In genomic region chr16:5054876-5055865, GRCh38 we compare ENCODE assay signal across 29 cellular contexts. TPM values are rescaled to one million over a fixed set of nuclear protein-coding genes. Genes with fewer than 3 reads are reported as not detected.
"Had no signal": no experiment of that assay in that cellular context is flagged by ENCODE, and none has a peak within 500 bp of the region (broad histone marks: within the 10 kb centered on the region; RNA-seq: fewer than 3 reads in every experiment).

No MANE protein-coding gene starts in this region.

- H3K27ac ChIP-seq: ascending aorta, body of pancreas, SK-N-MC had no signal

- ATAC-seq: activated naive CD8-positive, alpha-beta T cell treated with anti-CD3 and anti-CD28 coated beads, Interleukin-2, amount 50 U/mL, for 24 hours; activated T-cell treated with anti-CD3 and anti-CD28 coated beads, Interleukin-2, amount 50 U/mL, for 4 hours; body of pancreas; T-cell had no signal

- H3K4me1 ChIP-seq: ascending aorta, body of pancreas had no signal

- DNase-seq: activated B cell treated with CpG ODN at 0.5 μM for 24 hours; activated CD4-positive, alpha-beta T cell treated with anti-CD3 and anti-CD28 coated beads for 1 hour; activated CD4-positive, alpha-beta T cell treated with anti-CD3 and anti-CD28 coated beads, Interleukin-2, amount 10 ng/mL, durations not matched to agents 24 days and 14 days; activated CD4-positive, alpha-beta T cell treated with anti-CD3 and anti-CD28 coated beads, Interleukin-2, amount 50 U/mL, for 48 hours; activated CD8-positive, alpha-beta memory T cell treated with anti-CD3 and anti-CD28 coated beads, Interleukin-2, amount 10 ng/mL, durations not matched to agents 7 days and 5 days; activated effector memory CD4-positive, alpha-beta T cell treated with anti-CD3 and anti-CD28 coated beads, Interleukin-2, amount 50 U/mL, for 16 hours; activated naive CD4-positive, alpha-beta T cell treated with Interleukin-2 at 50 U/mL for 16 hours; activated naive CD8-positive, alpha-beta T cell treated with anti-CD3 and anti-CD28 coated beads, Interleukin-2, amount 50 U/mL, for 24 hours; activated T-cell treated with anti-CD3 and anti-CD28 coated beads, Interleukin-2, amount 50 U/mL, for 4 hours; amniotic stem cell; body of pancreas; MG63; MV-4-11; NCI-H1092 treated with DMSO at 0.1 percent for 48 hours; NCI-H1417 treated with DMSO at 0.1 percent for 48 hours; NCI-H187; NCI-H2081; NCI-H446; NCI-H524; NCI-H748 treated with DMSO at 0.1 percent for 48 hours; T-cell; T-helper 2 cell; T1000 had no signal

- H3K27me3 ChIP-seq: ascending aorta, body of pancreas had no signal

- H3K9me3 ChIP-seq: ascending aorta, body of pancreas, MG63 had no signal

- H3K36me3 ChIP-seq: ascending aorta, MG63 had no signal

- H3K4me3 ChIP-seq: ascending aorta, body of pancreas, MG63, SK-N-MC had no signal

RNA-seq across cellular contexts. Expression of gene C16orf89, which starts 10.6 kb away (rescaled TPM):
- total RNA-seq: activated B cell treated with CpG ODN at 0.5 μM for 24 hours; activated CD4-positive, alpha-beta T cell treated with anti-CD3 and anti-CD28 coated beads, Interleukin-2, amount 10 ng/mL, durations not matched to agents 24 days and 14 days; activated CD8-positive, alpha-beta memory T cell treated with anti-CD3 and anti-CD28 coated beads, Interleukin-2, amount 10 ng/mL, durations not matched to agents 7 days and 5 days; activated naive CD4-positive, alpha-beta T cell treated with anti-CD3 and anti-CD28 coated beads, Interleukin-2, amount 50 U/mL, for 72 hours; activated T-cell treated with anti-CD3 and anti-CD28 coated beads, Interleukin-2, amount 50 U/mL, for 4 hours; bronchial epithelial cell; OCI-LY7; RPMI7951 had no signal
